16 cellular contexts compared by ENCODE assay signal in genomic region chr12:27462851-27463250, GRCh38. TPM values are rescaled to one million over a fixed set of nuclear protein-coding genes. Genes with fewer than 3 reads are reported as not detected.
A peak's percentile ranks its signal among the peaks of the same experiment; 100 is the strongest.
DNase-seq lines count a peak whose midpoint lies in the region; ATAC-seq, FAIRE-seq and TF ChIP-seq lines count a peak whose summit lies in the region.
"Had no signal": no experiment of that assay in that cellular context is flagged by ENCODE, and none has a peak within 500 bp of the region (broad histone marks: within the 10 kb centered on the region; RNA-seq: fewer than 3 reads in every experiment).

No MANE protein-coding gene starts in this region.

- H3K9me3 Mint-ChIP-seq in activated naive CD8-positive, alpha-beta T cell treated with anti-CD3 and anti-CD28 coated beads, Interleukin-2, amount 10 ng/mL, durations not matched to agents 7 days and 5 days = peaks cover 9% of the 10 kb centered on the region
- H3K9me3 Mint-ChIP-seq in type B pancreatic cell (no peaks in the 10 kb centered on the region), WTC11 (no peaks in the 10 kb centered on the region), CD14-positive monocyte (peaks cover 0 to 6% (median 2%) of the 10 kb centered on the region in 7 donors)
- H3K9me3 Mint-ChIP-seq: stimulated activated naive CD8-positive, alpha-beta T cell treated with anti-CD3 and anti-CD28 coated beads, Interleukin-15, Interleukin-2, amounts not matched to agents 100 ng/mL and 50 ng/mL, for 24 hours had no signal

- CTCF ChIA-PET in A549 (lab: Yijun Ruan, JAX) (interaction anchor here (1.0 kb wide), 2 partner anchors 41 to 54 kb away, joined by 3 to 4 read pairs; no protein-coding TSS in a partner anchor), WTC11 (lab: Charles Lee) (no interaction called here)

- FAIRE-seq in A549 (lab: Jason Lieb, UNC) (no peak), HTR-8/SVneo (lab: Jason Lieb, UNC) (peak; percentile 84)
- FAIRE-seq: frontal cortex, HepG2, small intestine had no signal

- peak overlapping the region; percentile 58 for H3K4me2 ChIP-seq in A549

- H3K27ac ChIP-seq in A549 = peak overlapping the region; percentile 3 to 66; a peak in 4 of 6 replicates
- H3K27ac ChIP-seq in heart right ventricle = peak overlapping the region in 8 of 10 donors; percentile 23 to 69 (median 40)

- 81% methylated on average over 8 of the region's 8 CpGs for WGBS in A549 (ENCODE audit: missing lambda C conversion rate)
- WGBS in heart right ventricle, 2 donors = 71 to 74% methylated on average over 8 of the region's 8 CpGs

- no peaks in the 10 kb centered on the region for H3K27me3 Mint-ChIP-seq in activated naive CD8-positive, alpha-beta T cell treated with anti-CD3 and anti-CD28 coated beads, Interleukin-2, amount 10 ng/mL, durations not matched to agents 7 days and 5 days
- H3K27me3 Mint-ChIP-seq in type B pancreatic cell = peaks cover 13% of the 10 kb centered on the region
- H3K27me3 Mint-ChIP-seq in WTC11 (ENCODE audit: low read depth) = no peaks in the 10 kb centered on the region; the same call in 1 of the 2 replicates
- peaks cover 11 to 17% (median 16%) of the 10 kb centered on the region in 3 donors for H3K27me3 Mint-ChIP-seq in CD14-positive monocyte (ENCODE audit: low read depth in 3 of 3)

- no peak for TF ChIP-seq POLR2A in A549 (IDR thresholded peaks at IDR 0.05; ENCODE audit: low read length)

- H3K27ac Mint-ChIP-seq in activated naive CD8-positive, alpha-beta T cell treated with anti-CD3 and anti-CD28 coated beads, Interleukin-2, amount 10 ng/mL, durations not matched to agents 7 days and 5 days = peak overlapping the region; percentile 27
- H3K27ac Mint-ChIP-seq in type B pancreatic cell (no peak overlapping the region), WTC11 (no peak overlapping the region), CD14-positive monocyte (no peak overlapping the region)
- H3K27ac Mint-ChIP-seq: stimulated activated naive CD8-positive, alpha-beta T cell treated with anti-CD3 and anti-CD28 coated beads, Interleukin-15, Interleukin-2, amounts not matched to agents 100 ng/mL and 50 ng/mL, for 24 hours had no signal

- no peak for TF ChIP-seq RAD21 in A549 (conservative IDR thresholded peaks at IDR 0.05 in 1 of 2, IDR thresholded peaks at IDR 0.05 in 1 of 2)

- no peaks in the 10 kb centered on the region for H3K27me3 ChIP-seq in heart right ventricle

- DNase-seq in A549 (ENCODE audit: low read depth in 1 of 2, low spot score in 1 of 2) (no peak), HTR-8/SVneo (ENCODE audit: insufficient read length, low spot score) (no peak), heart right ventricle (peak in 1 of 2 donors; percentile 16), type B pancreatic cell (ENCODE audit: extremely low spot score, unreplicated experiment) (no peak), WTC11 (ENCODE audit: low spot score) (no peak), CD14-positive monocyte (ENCODE audit: low spot score) (no peak)
- no peak for DNase-seq in activated naive CD8-positive, alpha-beta T cell treated with anti-CD3 and anti-CD28 coated beads, Interleukin-2, amount 10 ng/mL, durations not matched to agents 7 days and 5 days
- DNase-seq in activated CD4-positive, alpha-beta T cell treated with anti-CD3 and anti-CD28 coated beads, Interleukin-2, amount 50 U/mL, for 4 hours = no peak
- DNase-seq: effector memory CD4-positive, alpha-beta T cell; NK-92 treated with Interleukin-12 subunit alpha and Interleukin-12 subunit beta, amount 100 ng/mL, for 24 hours; SIG-M5; small intestine had no signal

- TF ChIP-seq CTCF in A549 (IDR thresholded peaks at IDR 0.05) (no peak), heart right ventricle (IDR thresholded peaks at IDR 0.05) (no peak), type B pancreatic cell (conservative IDR thresholded peaks at IDR 0.05) (no peak), WTC11 (IDR thresholded peaks at IDR 0.05) (no peak), CD14-positive monocyte (IDR thresholded peaks at IDR 0.05) (no peak)

- H3K4me1 Mint-ChIP-seq in activated naive CD8-positive, alpha-beta T cell treated with anti-CD3 and anti-CD28 coated beads, Interleukin-2, amount 10 ng/mL, durations not matched to agents 7 days and 5 days = peaks cover 59% of the 10 kb centered on the region
- H3K4me1 Mint-ChIP-seq in type B pancreatic cell (ENCODE audit: unreplicated experiment) (peaks cover 4% of the 10 kb centered on the region), WTC11 (no peaks in the 10 kb centered on the region), CD14-positive monocyte (peaks cover 22% of the 10 kb centered on the region)

- peak overlapping the region; percentile 14 for H3K4me3 Mint-ChIP-seq in activated naive CD8-positive, alpha-beta T cell treated with anti-CD3 and anti-CD28 coated beads, Interleukin-2, amount 10 ng/mL, durations not matched to agents 7 days and 5 days
- H3K4me3 Mint-ChIP-seq in type B pancreatic cell (no peak overlapping the region), WTC11 (no peak overlapping the region), CD14-positive monocyte (no peak overlapping the region)
- H3K4me3 Mint-ChIP-seq: stimulated activated naive CD8-positive, alpha-beta T cell treated with anti-CD3 and anti-CD28 coated beads, Interleukin-15, Interleukin-2, amounts not matched to agents 100 ng/mL and 50 ng/mL, for 24 hours had no signal

- H3K9me3 ChIP-seq in A549 (no peaks in the 10 kb centered on the region), heart right ventricle (no peaks in the 10 kb centered on the region)

- POLR2A ChIA-PET in A549 (lab: Yijun Ruan, JAX) (interaction anchor here (1.8 kb wide), 1 partner anchor 61 kb away, joined by 10 read pairs; the partner anchor contains the start of gene PPFIBP1), WTC11 (lab: Charles Lee) (no interaction called here)
- POLR2A ChIA-PET in activated naive CD8-positive, alpha-beta T cell treated with anti-CD3 and anti-CD28 coated beads, Interleukin-2, amount 10 ng/mL, durations not matched to agents 7 days and 5 days (lab: Charles Lee) = no interaction called here

- intact Hi-C loops in heart right ventricle (cut with DNase I) (no loop called here), CD14-positive monocyte (cut with micrococcal nuclease) (no loop called here)

- no peak overlapping the region for H3K4me3 ChIP-seq in A549
- H3K4me3 ChIP-seq in heart right ventricle = no peak overlapping the region

- peaks cover 13% of the 10 kb centered on the region for H3K36me3 Mint-ChIP-seq in activated naive CD8-positive, alpha-beta T cell treated with anti-CD3 and anti-CD28 coated beads, Interleukin-2, amount 10 ng/mL, durations not matched to agents 7 days and 5 days
- peaks cover 5% of the 10 kb centered on the region for H3K36me3 Mint-ChIP-seq in type B pancreatic cell
- no peaks in the 10 kb centered on the region for H3K36me3 Mint-ChIP-seq in WTC11
- H3K36me3 Mint-ChIP-seq in CD14-positive monocyte = no peaks in the 10 kb centered on the region

- ATAC-seq in A549 (peak in 1 of 2 experiments; percentile 31; a peak in 3 of 6 replicates), heart right ventricle (peak in 6 of 8 donors; percentile 21 to 65 (median 52)), WTC11 (no peak)
- no peak for ATAC-seq in activated naive CD8-positive, alpha-beta T cell treated with anti-CD3 and anti-CD28 coated beads, Interleukin-2, amount 10 ng/mL, durations not matched to agents 7 days and 5 days (ENCODE audit: low read depth)
- ATAC-seq: HepG2 had no signal

- no peaks in the 10 kb centered on the region for H3K36me3 ChIP-seq in heart right ventricle

- no peak for TF ChIP-seq EP300 in A549 (IDR thresholded peaks at IDR 0.05)

- H3K4me1 ChIP-seq in A549 (peaks cover 35% of the 10 kb centered on the region), heart right ventricle (peaks cover 0 to 36% (median 7%) of the 10 kb centered on the region in 9 donors)

TF ChIP-seq in WTC11, 78 proteins besides CTCF, POLR2A, EP300 and RAD21:
- TF ChIP-seq SMAD4 (CRISPR knock-in tag; IDR thresholded peaks at IDR 0.05) = no peak
- TF ChIP-seq E2F1 (CRISPR knock-in tag; IDR thresholded peaks at IDR 0.05) = no peak
- no peak for TF ChIP-seq ATF2 (CRISPR knock-in tag; IDR thresholded peaks at IDR 0.05; ENCODE audit: borderline replicate concordance, low read depth)
- TF ChIP-seq NR3C1 (CRISPR knock-in tag; conservative IDR thresholded peaks at IDR 0.05; ENCODE audit: low read depth) = no peak

RNA-seq across cellular contexts. Expression of gene SMCO2, which starts 16.3 kb away (rescaled TPM):
- 0.22 and 0.28 TPM in 2 replicates for polyA plus RNA-seq in A549 (2011; rRNA removed)
- polyA plus RNA-seq in A549 (2012; cell fraction: cytosol; rRNA removed) = 0.12 and 0.13 TPM in 2 replicates
- 0.12 and 0.39 TPM in 2 replicates for polyA plus RNA-seq in A549 (2012; cell fraction: nucleus; rRNA removed)
- polyA plus RNA-seq in A549 (2017; fragmentation: RNase III; extraction: RNeasy Plus Mini Kit Qiagen cat#74134 plus additional on column Dnase treatment) = 0.08 to 0.14 TPM (median 0.11 TPM) in 3 replicates
- not detected in 2 replicates for polyA minus RNA-seq in A549 (2011; rRNA and poly(A)+ RNA removed)
- not detected for total RNA-seq in activated naive CD8-positive, alpha-beta T cell treated with anti-CD3 and anti-CD28 coated beads, Interleukin-2, amount 10 ng/mL, durations not matched to agents 7 days and 5 days
- total RNA-seq in heart right ventricle = 1 to 10 TPM in 1 of 10 donors, under 1 TPM in 2, not detected in 7; 0.36 to 1.3 (median 0.59) TPM
- polyA plus RNA-seq in heart right ventricle = under 1 TPM in 1 of 2 donors, not detected in 1; 0.04 TPM
- 0.31 TPM in 1 of 2 replicates, not detected in the other for total RNA-seq in type B pancreatic cell (ENCODE audit: low replicate concordance)
- total RNA-seq in WTC11 (2021) = 0.32 to 0.71 TPM (median 0.52 TPM) in 3 replicates
- polyA plus RNA-seq in CD14-positive monocyte = not detected
- total RNA-seq: frontal cortex, HepG2, urinary bladder had no signal

Comparison
In these comparisons a context has a peak if more than half of its experiments do, and no peak if none do; other contexts are left out.
1. ATAC-seq: peak in heart right ventricle (6 of 8); none in activated naive CD8-positive, alpha-beta T cell treated with anti-CD3 and anti-CD28 coated beads, Interleukin-2, amount 10 ng/mL, durations not matched to agents 7 days and 5 days (single experiment) and WTC11 (single experiment).